ENCODE assay signal across 8 cellular contexts in the genomic region with DNA sequence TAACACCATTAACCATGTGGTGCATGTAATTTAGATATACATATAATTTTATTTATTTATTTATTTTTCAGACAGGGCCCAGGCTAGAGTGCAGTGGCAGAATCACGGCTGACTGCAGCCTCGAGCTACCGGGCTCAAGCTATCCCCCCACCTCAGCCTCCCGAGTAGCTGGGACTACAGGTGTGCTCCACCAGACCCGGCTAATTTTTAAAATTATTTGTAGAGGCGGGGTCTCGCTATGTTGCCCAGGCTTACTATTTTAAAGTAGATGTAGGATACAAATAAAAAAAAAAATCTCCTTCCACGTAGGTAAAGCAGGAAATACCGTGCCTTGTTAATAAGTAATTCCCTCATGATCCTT. TPM values are rescaled to one million over a fixed set of nuclear protein-coding genes. Genes with fewer than 3 reads are reported as not detected.
DNase-seq lines count a peak whose midpoint lies in the region; ATAC-seq and TF ChIP-seq lines count a peak whose summit lies in the region.

No MANE protein-coding gene starts in this region.

- H3K36me3 Mint-ChIP-seq in activated CD8-positive, alpha-beta memory T cell treated with anti-CD3 and anti-CD28 coated beads, Interleukin-2, amount 10 ng/mL, durations not matched to agents 7 days and 5 days, result peaks cover 2% of the 10 kb centered on the region

- no peak for ATAC-seq in activated CD8-positive, alpha-beta memory T cell treated with anti-CD3 and anti-CD28 coated beads, Interleukin-2, amount 10 ng/mL, durations not matched to agents 7 days and 5 days
- no peak for ATAC-seq in lung (ENCODE audit: insufficient read depth, low FRiP score)
- ATAC-seq in GM21447 (IDR thresholded peaks at IDR 0.05; ENCODE audit: unreplicated experiment), result no peak

- TF ChIP-seq CTCF in ascending aorta (IDR thresholded peaks at IDR 0.05) (no peak), lung (IDR thresholded peaks at IDR 0.05; ENCODE audit: control extremely low read depth, extremely low read depth) (no peak)

- intact Hi-C loops in ascending aorta (cut with DNase I), result loop anchor here (1.0 to 5.0 kb wide), 5 partner anchors 46 to 650 kb away; partner anchors contain the start of genes ARL6IP1, CCP110, GDE1 and IQCK

- H3K36me3 ChIP-seq in ascending aorta (peaks cover 0 to 1% of the 10 kb centered on the region in 2 donors), lung (ENCODE audit: control insufficient read depth in 2 of 2, insufficient read depth in 2 of 2, low read length in 2 of 2) (no peaks in the 10 kb centered on the region), thymus (ENCODE audit: control insufficient read depth, insufficient read depth) (peaks cover 2% of the 10 kb centered on the region)

- H3K4me3 ChIP-seq in ascending aorta (peak overlapping the region in 1 of 2 donors; percentile 30), lung (no peak overlapping the region), thymus (ENCODE audit: low read length) (peak overlapping the region; percentile 85)

- H3K9me3 ChIP-seq in ascending aorta (no peaks in the 10 kb centered on the region), lung (ENCODE audit: control insufficient read depth in 2 of 2, insufficient read depth in 1 of 2, low read length in 1 of 2) (no peaks in the 10 kb centered on the region), thymus (ENCODE audit: control insufficient read depth) (no peaks in the 10 kb centered on the region)

- H3K27ac Mint-ChIP-seq in activated CD8-positive, alpha-beta memory T cell treated with anti-CD3 and anti-CD28 coated beads, Interleukin-2, amount 10 ng/mL, durations not matched to agents 7 days and 5 days, result peak overlapping the region; percentile 98

- CTCF ChIA-PET in activated CD8-positive, alpha-beta memory T cell treated with anti-CD3 and anti-CD28 coated beads, Interleukin-2, amount 10 ng/mL, durations not matched to agents 7 days and 5 days (lab: Charles Lee), result interaction anchor here (0.8 to 1.3 kb wide), 5 partner anchors 19 to 488 kb away, joined by 3 to 7 read pairs (median 4); partner anchors contain the start of genes ARL6IP1 and VPS35L

- DNase-seq in activated CD8-positive, alpha-beta memory T cell treated with anti-CD3 and anti-CD28 coated beads, Interleukin-2, amount 10 ng/mL, durations not matched to agents 7 days and 5 days, result no peak
- no peak for DNase-seq in activated CD8-positive, alpha-beta memory T cell treated with anti-CD3 and anti-CD28 coated beads, Interleukin-2, amount 50 U/mL, for 48 hours
- DNase-seq in ascending aorta (ENCODE audit: low spot score in 2 of 2), result no peak
- no peak for DNase-seq in lung (ENCODE audit: low spot score)
- DNase-seq in kidney tubule cell (ENCODE audit: low spot score), result no peak
- DNase-seq in NCI-H2196 treated with DMSO at 0.1 percent for 48 hours (lab: John Stamatoyannopoulos, UW; ENCODE audit: unreplicated experiment), result no peak

- no peaks in the 10 kb centered on the region for H3K27me3 Mint-ChIP-seq in activated CD8-positive, alpha-beta memory T cell treated with anti-CD3 and anti-CD28 coated beads, Interleukin-2, amount 10 ng/mL, durations not matched to agents 7 days and 5 days

- no peaks in the 10 kb centered on the region for H3K9me3 Mint-ChIP-seq in activated CD8-positive, alpha-beta memory T cell treated with anti-CD3 and anti-CD28 coated beads, Interleukin-2, amount 10 ng/mL, durations not matched to agents 7 days and 5 days (ENCODE audit: low read depth)

- H3K27ac ChIP-seq in ascending aorta, result peak overlapping the region; percentile 96 to 99
- peak overlapping the region; percentile 86 to 99 for H3K27ac ChIP-seq in lung (ENCODE audit: low read depth in 1 of 2, low read length in 1 of 2)
- no peak overlapping the region for H3K27ac ChIP-seq in thymus (ENCODE audit: low read depth)

- H3K4me1 ChIP-seq in ascending aorta, result peaks cover 0 to 14% of the 10 kb centered on the region in 2 donors
- peaks cover 2 to 3% of the 10 kb centered on the region in 2 donors for H3K4me1 ChIP-seq in lung (ENCODE audit: control insufficient read depth in 2 of 2, insufficient read depth in 2 of 2, low read length in 2 of 2)
- peaks cover 3% of the 10 kb centered on the region for H3K4me1 ChIP-seq in thymus (ENCODE audit: control insufficient read depth, insufficient read depth, low read length)

- H3K4me3 Mint-ChIP-seq in activated CD8-positive, alpha-beta memory T cell treated with anti-CD3 and anti-CD28 coated beads, Interleukin-2, amount 10 ng/mL, durations not matched to agents 7 days and 5 days, result peak overlapping the region; percentile 85

- 60% methylated on average over 9 of the region's 9 CpGs for WGBS in lung, 2 donors
- 74% methylated on average over 9 of the region's 9 CpGs for WGBS in thymus

- H3K27me3 ChIP-seq in ascending aorta, result no peaks in the 10 kb centered on the region
- no peaks in the 10 kb centered on the region for H3K27me3 ChIP-seq in lung (ENCODE audit: control insufficient read depth, insufficient read depth)
- no peaks in the 10 kb centered on the region for H3K27me3 ChIP-seq in thymus (ENCODE audit: control insufficient read depth, insufficient read depth)

- H3K4me1 Mint-ChIP-seq in activated CD8-positive, alpha-beta memory T cell treated with anti-CD3 and anti-CD28 coated beads, Interleukin-2, amount 10 ng/mL, durations not matched to agents 7 days and 5 days, result peaks cover 10% of the 10 kb centered on the region

RNA-seq across cellular contexts. Expression of gene COQ7, which starts 0.4 kb away (rescaled TPM):
- 10 to 100 TPM; 12.5 to 14.1 TPM for total RNA-seq in activated CD8-positive, alpha-beta memory T cell treated with anti-CD3 and anti-CD28 coated beads, Interleukin-2, amount 10 ng/mL, durations not matched to agents 7 days and 5 days
- total RNA-seq in ascending aorta (3.1 TPM), lung (10 to 100 TPM; 22.1 to 26.2 TPM)
- polyA plus RNA-seq in lung (10 to 100 TPM; 11.1 to 15.4 TPM), thymus (15.4 TPM)

RNA-seq across cellular contexts. Expression of gene ITPRIPL2, which starts 46.8 kb away (rescaled TPM):
- total RNA-seq in activated CD8-positive, alpha-beta memory T cell treated with anti-CD3 and anti-CD28 coated beads, Interleukin-2, amount 10 ng/mL, durations not matched to agents 7 days and 5 days, result 10 to 100 TPM in 1 of 2 experiments, 1 to 10 TPM in 1; 7.1 to 16.7 TPM
- total RNA-seq in ascending aorta, result 94.5 TPM
- total RNA-seq in lung, result 10 to 100 TPM; 37.6 to 86.3 TPM
- 10 to 100 TPM; 12.4 to 19.1 TPM for polyA plus RNA-seq in lung
- 5.3 TPM for polyA plus RNA-seq in thymus
